In genomic region chr2:174606336-174606735, GRCh38 we compare ENCODE assay signal across 9 cellular contexts. TPM values are rescaled to one million over a fixed set of nuclear protein-coding genes. Genes with fewer than 3 reads are reported as not detected.
DNase-seq lines count a peak whose midpoint lies in the region; ATAC-seq lines count a peak whose summit lies in the region.
"Had no signal": no experiment of that assay in that cellular context is flagged by ENCODE, and none has a peak within 500 bp of the region (broad histone marks: within the 10 kb centered on the region; RNA-seq: fewer than 3 reads in every experiment).

No MANE protein-coding gene starts in this region.

- H3K27me3 ChIP-seq in SJSA1 (replicated peaks) (no peaks in the 10 kb centered on the region), stomach smooth muscle (ENCODE audit: control insufficient read depth in 1 of 2, insufficient read depth in 2 of 2, low read length in 2 of 2) (no peaks in the 10 kb centered on the region)

- H3K9ac ChIP-seq in stomach smooth muscle (ENCODE audit: low read length in 2 of 2) = no peak overlapping the region

- H3K9me3 ChIP-seq in SJSA1 (replicated peaks) = no peaks in the 10 kb centered on the region
- H3K9me3 ChIP-seq in stomach smooth muscle (ENCODE audit: control insufficient read depth in 2 of 2, low read length in 2 of 2) = no peaks in the 10 kb centered on the region

- H3K36me3 ChIP-seq in SJSA1 (0 out of 2 replicates have a peak, but pooled peaks cover 2% of the 10 kb centered on the region), stomach smooth muscle (ENCODE audit: control insufficient read depth in 2 of 2, insufficient read depth in 2 of 2, low read length in 2 of 2) (no peaks in the 10 kb centered on the region)

- ATAC-seq in left ventricle myocardium superior (peak; percentile 29), Right ventricle myocardium inferior (no peak), esophagus mucosa (peak; percentile 48), HG03135 (IDR thresholded peaks at IDR 0.05; ENCODE audit: unreplicated experiment) (no peak), GM21528 (IDR thresholded peaks at IDR 0.05; ENCODE audit: low FRiP score, unreplicated experiment) (no peak)

- peaks cover 25% of the 10 kb centered on the region for H3K4me1 ChIP-seq in SJSA1 (replicated peaks)
- H3K4me1 ChIP-seq in stomach smooth muscle (ENCODE audit: control insufficient read depth, insufficient read depth, low read length) = peaks cover 32% of the 10 kb centered on the region

- H3K4me3 ChIP-seq in SJSA1 = no peak overlapping the region
- H3K4me3 ChIP-seq in stomach smooth muscle (ENCODE audit: low read length in 2 of 2) = no peak overlapping the region

- no peak for DNase-seq in left ventricle myocardium superior
- no peak for DNase-seq in Right ventricle myocardium inferior (ENCODE audit: missing footprints)
- peak; percentile 66 to 82 for DNase-seq in SJSA1 (ENCODE audit: low read depth in 1 of 2, low spot score in 2 of 2)
- DNase-seq in NCI-H2107 (lab: John Stamatoyannopoulos, UW) = no peak
- DNase-seq: DND-41 had no signal

- peak overlapping the region; percentile 21; the same call in 1 of the 2 replicates for H3K27ac ChIP-seq in SJSA1
- H3K27ac ChIP-seq in stomach smooth muscle (ENCODE audit: low read length) = peak overlapping the region; percentile 42

- intact Hi-C loops in left ventricle myocardium superior (cut with micrococcal nuclease) = no loop called here
- intact Hi-C loops in Right ventricle myocardium inferior (cut with DNase I) = no loop called here

RNA-seq across cellular contexts. Expression of gene WIPF1, which starts 8.7 kb away (rescaled TPM):
- total RNA-seq in left ventricle myocardium superior (15.2 TPM), Right ventricle myocardium inferior (19.4 TPM), esophagus mucosa (3.1 TPM)
- 20.8 and 28.3 TPM in 2 replicates for total RNA-seq in SJSA1 (2014; rRNA removed; shearing (Covaris generic))

Comparison
In these comparisons a context has a peak if more than half of its experiments do, and no peak if none do; other contexts are left out.
1. ATAC-seq: peak in left ventricle myocardium superior (single experiment) and esophagus mucosa (single experiment); none in Right ventricle myocardium inferior (single experiment), HG03135 (single experiment) and GM21528 (single experiment).
2. DNase-seq: peak in SJSA1 (2 of 2); none in left ventricle myocardium superior (single experiment), Right ventricle myocardium inferior (single experiment) and NCI-H2107 (single experiment).